In genomic region chr7:27236053-27236410, GRCh38 we compare ENCODE assay signal across 13 cellular contexts. TPM values are rescaled to one million over a fixed set of nuclear protein-coding genes. Genes with fewer than 3 reads are reported as not detected.
A peak's percentile ranks its signal among the peaks of the same experiment; 100 is the strongest.
DNase-seq lines count a peak whose midpoint lies in the region; ATAC-seq and TF ChIP-seq lines count a peak whose summit lies in the region.
"Had no signal": no experiment of that assay in that cellular context is flagged by ENCODE, and none has a peak within 500 bp of the region (broad histone marks: within the 10 kb centered on the region; RNA-seq: fewer than 3 reads in every experiment).

No MANE protein-coding gene starts in this region.

- TF ChIP-seq CTCF in breast epithelium (IDR thresholded peaks at IDR 0.05) (no peak), thoracic aorta (IDR thresholded peaks at IDR 0.05) (no peak)

- peaks cover 49% of the 10 kb centered on the region for H3K27me3 Mint-ChIP-seq in activated naive CD4-positive, alpha-beta T cell treated with anti-CD3 and anti-CD28 coated beads, Interleukin-2, amount 50 U/mL, for 24 hours

- peak overlapping the region; percentile 15 for H3K4me3 Mint-ChIP-seq in activated naive CD4-positive, alpha-beta T cell treated with anti-CD3 and anti-CD28 coated beads, Interleukin-2, amount 50 U/mL, for 24 hours

- no peak overlapping the region for H3K27ac Mint-ChIP-seq in activated naive CD4-positive, alpha-beta T cell treated with anti-CD3 and anti-CD28 coated beads, Interleukin-2, amount 50 U/mL, for 24 hours

- H3K4me3 ChIP-seq in breast epithelium (peak overlapping the region; percentile 41 to 66 (median 46)), muscle layer of colon (ENCODE audit: low read depth in 1 of 2, low read length in 2 of 2) (peak overlapping the region; percentile 50 to 80), thoracic aorta (peak overlapping the region; percentile 61)
- H3K4me3 ChIP-seq: GM12878 had no signal

- H3K36me3 ChIP-seq in breast epithelium (no peaks in the 10 kb centered on the region), muscle layer of colon (ENCODE audit: insufficient read depth, low read length) (no peaks in the 10 kb centered on the region), thoracic aorta (no peaks in the 10 kb centered on the region)

- peaks cover 6 to 63% of the 10 kb centered on the region in 2 donors for H3K27me3 ChIP-seq in breast epithelium
- H3K27me3 ChIP-seq in muscle layer of colon (ENCODE audit: control insufficient read depth in 1 of 2, insufficient read depth in 2 of 2, low read length in 2 of 2): peaks cover 43 to 59% of the 10 kb centered on the region in 2 donors
- peaks cover 10% of the 10 kb centered on the region for H3K27me3 ChIP-seq in thoracic aorta (replicated peaks; ENCODE audit: insufficient read depth)

- no peak for ATAC-seq in thoracic aorta (ENCODE audit: insufficient number of reproducible peaks, low FRiP score, low read depth)
- ATAC-seq in HG03196 (IDR thresholded peaks at IDR 0.05; ENCODE audit: unreplicated experiment): no peak
- ATAC-seq: GM12878 had no signal

- H3K36me3 Mint-ChIP-seq in activated naive CD4-positive, alpha-beta T cell treated with anti-CD3 and anti-CD28 coated beads, Interleukin-2, amount 50 U/mL, for 24 hours: no peaks in the 10 kb centered on the region

- no peak overlapping the region for H3K9ac ChIP-seq in muscle layer of colon (ENCODE audit: low read length)

- H3K9me3 Mint-ChIP-seq in activated naive CD4-positive, alpha-beta T cell treated with anti-CD3 and anti-CD28 coated beads, Interleukin-2, amount 50 U/mL, for 24 hours: no peaks in the 10 kb centered on the region

- intact Hi-C loops in breast epithelium (cut with DNase I; ENCODE audit: low total_unique reads): no loop called here

- H3K27ac ChIP-seq in breast epithelium (no peak overlapping the region), muscle layer of colon (ENCODE audit: low read depth, low read length) (no peak overlapping the region), thoracic aorta (no peak overlapping the region)

- no peak for TF ChIP-seq POLR2A in breast epithelium (IDR thresholded peaks at IDR 0.05)

- DNase-seq in activated naive CD4-positive, alpha-beta T cell treated with anti-CD3 and anti-CD28 coated beads, Interleukin-2, amount 50 U/mL, for 16 hours: no peak
- DNase-seq in breast epithelium (ENCODE audit: low spot score in 2 of 2) (no peak), thoracic aorta (ENCODE audit: low spot score) (no peak), AG08396 (ENCODE audit: low spot score) (no peak), hippocampal formation (lab: John Stamatoyannopoulos, UW) (no peak)
- DNase-seq: NCI-H1417 treated with DMSO at 0.1 percent for 48 hours, SHP77 treated with DMSO at 0.1 percent for 48 hours had no signal

- peaks cover 22% of the 10 kb centered on the region for H3K4me1 Mint-ChIP-seq in activated naive CD4-positive, alpha-beta T cell treated with anti-CD3 and anti-CD28 coated beads, Interleukin-2, amount 50 U/mL, for 24 hours

- H3K4me1 ChIP-seq in breast epithelium (peaks cover 0 to 3% of the 10 kb centered on the region in 2 donors), muscle layer of colon (ENCODE audit: insufficient read depth, low read length) (peaks cover 16% of the 10 kb centered on the region), thoracic aorta (ENCODE audit: control insufficient read depth in 1 of 2, low read depth in 2 of 2) (peaks cover 6 to 16% of the 10 kb centered on the region in 2 donors)

- H3K9me3 ChIP-seq in breast epithelium (no peaks in the 10 kb centered on the region), muscle layer of colon (ENCODE audit: low read length) (no peaks in the 10 kb centered on the region), thoracic aorta (no peaks in the 10 kb centered on the region)

RNA-seq across cellular contexts. Expression of gene EVX1, which starts 6.6 kb away (rescaled TPM):
- total RNA-seq in breast epithelium (not detected), thoracic aorta (not detected)
- total RNA-seq: activated CD8-positive, alpha-beta memory T cell treated with anti-CD3 and anti-CD28 coated beads for 36 hours; GM12878; kidney had no signal

RNA-seq across cellular contexts. Expression of gene HOXA13, which starts 36.1 kb away (rescaled TPM):
- under 1 TPM in 2 of 3 donors, not detected in 1; 0.16 to 0.33 TPM for total RNA-seq in breast epithelium
- under 1 TPM in 1 of 2 donors, not detected in 1; 0.14 TPM for total RNA-seq in thoracic aorta
- total RNA-seq: activated CD8-positive, alpha-beta memory T cell treated with anti-CD3 and anti-CD28 coated beads for 36 hours; GM12878 had no signal

RNA-seq across cellular contexts. Expression of gene HOXA11, which starts 51.0 kb away (rescaled TPM):
- total RNA-seq in breast epithelium (1 to 10 TPM in 1 of 3 donors, not detected in 2; 1.9 TPM), thoracic aorta (1 to 10 TPM in 1 of 2 donors, under 1 TPM in 1; 0.28 to 3.7 TPM)
- total RNA-seq: activated CD8-positive, alpha-beta memory T cell treated with anti-CD3 and anti-CD28 coated beads for 36 hours; GM12878 had no signal
